Comparison of ENCODE assay signal across 10 cellular contexts in the genomic region with DNA sequence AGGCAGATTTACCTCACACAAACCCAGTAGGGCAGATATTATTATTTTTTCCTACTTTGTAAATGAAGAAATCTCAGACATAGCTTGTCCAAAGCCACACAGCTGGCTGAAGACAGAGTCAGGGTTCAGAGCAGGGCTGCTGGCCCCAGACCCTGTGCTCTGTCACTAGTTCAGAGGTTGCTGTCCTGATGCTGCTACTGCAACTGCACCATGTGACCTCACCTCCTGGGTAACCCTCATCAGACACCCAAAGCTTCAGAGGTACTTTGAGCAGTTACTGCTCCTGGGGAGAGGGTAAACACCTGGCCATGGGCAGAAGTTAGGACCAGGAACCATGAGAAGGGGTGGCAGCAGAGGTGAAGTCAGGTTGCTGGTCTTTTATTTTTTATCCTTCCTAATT.
"Had no signal": no experiment of that assay in that cellular context is flagged by ENCODE, and none has a peak within 500 bp of the region (broad histone marks: within the 10 kb centered on the region; RNA-seq: fewer than 3 reads in every experiment).

No MANE protein-coding gene starts in this region.

- H3K4me3 ChIP-seq: GM23248, HAP-1 had no signal

- H3K4me1 ChIP-seq: HAP-1 had no signal

- FAIRE-seq: H1, H54 had no signal

- H3K9ac ChIP-seq: GM23248, KMS-11 had no signal

- ATAC-seq: HCT116 had no signal

- H3K27ac Mint-ChIP-seq: HFFc6 had no signal

- H2AFZ ChIP-seq: GM23248 had no signal

- H3K27ac ChIP-seq: GM23248, HL-60, KMS-11 had no signal

- H3K36me3 ChIP-seq: HAP-1 had no signal

- H3K4me3 Mint-ChIP-seq: HFFc6 had no signal

- H3K9me3 ChIP-seq: HAP-1 had no signal

- H3K4me2 ChIP-seq: KMS-11 had no signal

- DNase-seq: GM23248, HFFc6, IMR-90, KBM-7 had no signal
